19 cellular contexts compared by ENCODE assay signal in genomic region chr5:138692370-138692769, GRCh38.
A peak's percentile ranks its signal among the peaks of the same experiment; 100 is the strongest.
DNase-seq lines count a peak whose midpoint lies in the region; ATAC-seq, FAIRE-seq and TF ChIP-seq lines count a peak whose summit lies in the region.
"Had no signal": no experiment of that assay in that cellular context is flagged by ENCODE, and none has a peak within 500 bp of the region (broad histone marks: within the 10 kb centered on the region; RNA-seq: fewer than 3 reads in every experiment).

No MANE protein-coding gene starts in this region.

- TF ChIP-seq RAD21 in HCT116 (IDR thresholded peaks at IDR 0.05; ENCODE audit: low read depth) (no peak), K562 (CRISPR knock-in tag; conservative IDR thresholded peaks at IDR 0.05 in 1 of 2, IDR thresholded peaks at IDR 0.05 in 1 of 2) (no peak)

- intact Hi-C loops in HCT116 (cut with micrococcal nuclease), result no loop called here
- intact Hi-C loops in K562 (cut with micrococcal nuclease), result no loop called here

- H3K4me2 ChIP-seq in HCT116 (ENCODE audit: low read length), result no peak overlapping the region
- no peak overlapping the region for H3K4me2 ChIP-seq in K562 (ENCODE audit: insufficient read depth, low read length)

- CTCF ChIA-PET in HCT116 (lab: Charles Lee), result no interaction called here
- CTCF ChIA-PET in K562 (lab: Yijun Ruan, JAX; ENCODE audit: low intra/inter-chr PET ratio), result no interaction called here

- H3K27ac ChIP-seq in HCT116 (ENCODE audit: low read depth, low read length) (no peak overlapping the region), K562 (ENCODE audit: extremely low read depth, low read depth, low read length) (no peak overlapping the region)

- FAIRE-seq in K562 (lab: Jason Lieb, UNC), result no peak
- FAIRE-seq: G401.6, GM12891 had no signal

- ATAC-seq in HCT116 (no peak), K562 (no peak), HG02973 (IDR thresholded peaks at IDR 0.05; ENCODE audit: unreplicated experiment) (no peak)

- H3K4me3 Mint-ChIP-seq in type B pancreatic cell, result no peak overlapping the region
- H3K4me3 Mint-ChIP-seq: CD4-positive, CD25-positive, alpha-beta regulatory T cell; CD8-positive, alpha-beta memory T cell had no signal

- peaks cover 2 to 5% of the 10 kb centered on the region in 2 experiments; a peak in 2 of 4 replicates for H3K4me1 ChIP-seq in HCT116 (ENCODE audit: control insufficient read depth in 1 of 2, insufficient read depth in 2 of 2, low read length in 2 of 2)
- no peaks in the 10 kb centered on the region for H3K4me1 ChIP-seq in K562 (replicated peaks in 1 of 2; ENCODE audit: control insufficient read depth in 2 of 2, insufficient read depth in 2 of 2, low read length in 2 of 2)
- H3K4me1 ChIP-seq: BE2C had no signal

- H2AFZ ChIP-seq in HCT116 (ENCODE audit: low read depth, low read length, poor library complexity, severe bottlenecking) (no peak overlapping the region), K562 (ENCODE audit: low read depth, low read length) (no peak overlapping the region)

- no peaks in the 10 kb centered on the region for H3K9me1 ChIP-seq in K562 (ENCODE audit: control insufficient read depth, insufficient read depth, low read length)

- H3K4me3 ChIP-seq in HCT116 (replicated peaks in 1 of 2; ENCODE audit: low read depth in 1 of 2, low read length in 2 of 2) (no peak overlapping the region), K562 (no peak overlapping the region)

- TF ChIP-seq POLR2A in HCT116 (IDR thresholded peaks at IDR 0.05; ENCODE audit: borderline replicate concordance, extremely low read depth, insufficient read depth, insufficient read length) (no peak), K562 (conservative IDR thresholded peaks at IDR 0.05) (no peak)

- H3K4me1 Mint-ChIP-seq in type B pancreatic cell (ENCODE audit: unreplicated experiment), result no peaks in the 10 kb centered on the region

- BruUV-seq in HCT116 (replicated peaks; lab: Mats Ljungman, UMichigan), result no TSS peak
- BruUV-seq in K562 (replicated peaks; lab: Mats Ljungman, UMichigan), result no TSS peak

- no peaks in the 10 kb centered on the region for H3K36me3 ChIP-seq in HCT116 (ENCODE audit: control insufficient read depth in 1 of 2, insufficient read depth in 2 of 2, low read length in 2 of 2)
- no peaks in the 10 kb centered on the region for H3K36me3 ChIP-seq in K562 (ENCODE audit: control insufficient read depth, insufficient read depth, low read length)
- H3K36me3 ChIP-seq: BE2C had no signal

- in situ Hi-C loops in K562 (cut with MboI), result no loop called here

- H4K20me1 ChIP-seq in HCT116 (ENCODE audit: insufficient read depth) (no peaks in the 10 kb centered on the region), K562 (replicated peaks; ENCODE audit: control insufficient read depth, insufficient read depth, low read length) (no peaks in the 10 kb centered on the region)

- peak overlapping the region; percentile 50 for H3K27ac Mint-ChIP-seq in type B pancreatic cell
- H3K27ac Mint-ChIP-seq: CD4-positive, CD25-positive, alpha-beta regulatory T cell; CD8-positive, alpha-beta memory T cell had no signal

- TF ChIP-seq CTCF in HCT116 (IDR thresholded peaks at IDR 0.05 in 2 of 3, conservative IDR thresholded peaks at IDR 0.05 in 1 of 3; ENCODE audit: borderline replicate concordance in 1 of 3, insufficient read depth in 1 of 3, low read depth in 2 of 3, low read length in 2 of 3) (no peak), K562 (IDR thresholded peaks at IDR 0.05 in 2 of 3, conservative IDR thresholded peaks at IDR 0.05 in 1 of 3; ENCODE audit: insufficient read depth in 2 of 3, low read depth in 1 of 3, low read length in 3 of 3) (no peak), type B pancreatic cell (conservative IDR thresholded peaks at IDR 0.05) (no peak)

- no peaks in the 10 kb centered on the region for H3K9me2 ChIP-seq in HCT116 (ENCODE audit: insufficient read depth)

- no peaks in the 10 kb centered on the region for H3K36me3 Mint-ChIP-seq in type B pancreatic cell
- H3K36me3 Mint-ChIP-seq: CD4-positive, CD25-positive, alpha-beta regulatory T cell had no signal

- H3K9me3 Mint-ChIP-seq in type B pancreatic cell, result no peaks in the 10 kb centered on the region

- H3K79me2 ChIP-seq in HCT116 (ENCODE audit: insufficient read depth, low read length) (no peaks in the 10 kb centered on the region), K562 (ENCODE audit: control insufficient read depth, insufficient read depth, low read length) (no peaks in the 10 kb centered on the region)

- DNase-seq in ELR (ENCODE audit: low read depth), result peak; percentile 29
- DNase-seq in HCT116 (ENCODE audit: low read depth, low spot score), result no peak
- DNase-seq in K562 (ENCODE audit: extremely low read depth in 1 of 4, low spot score in 3 of 4), result no peak
- DNase-seq in type B pancreatic cell (ENCODE audit: extremely low spot score, unreplicated experiment), result no peak
- no peak for DNase-seq in HuH-7.5 (ENCODE audit: low spot score)
- DNase-seq: BE2C; C1 segment of cervical spinal cord; CD4-positive, CD25-positive, alpha-beta regulatory T cell; CD8-positive, alpha-beta memory T cell; COR-L47; DMS 273 treated with DMSO at 0.1 percent for 48 hours; DMS53; EL; GOT3; H7; KG1 had no signal

- no peak overlapping the region for H3K9ac ChIP-seq in HCT116 (ENCODE audit: low read length)
- H3K9ac ChIP-seq in K562 (ENCODE audit: insufficient read depth in 1 of 2, low read depth in 2 of 2, low read length in 2 of 2), result no peak overlapping the region

- RAD21 ChIA-PET in HCT116 (lab: Charles Lee; ENCODE audit: low non-redundant PET in 1 of 2, low total read pairs in 2 of 2, uncharacterized antibody in 2 of 2, unreplicated experiment in 2 of 2), result no interaction called here

- POLR2A ChIA-PET in HCT116 (lab: Charles Lee), result no interaction called here
- POLR2A ChIA-PET in K562 (lab: Yijun Ruan, JAX), result no interaction called here

- H3K9me3 ChIP-seq in HCT116 (ENCODE audit: control insufficient read depth in 1 of 2, insufficient read depth in 1 of 2, low read depth in 1 of 2, low read length in 2 of 2) (no peaks in the 10 kb centered on the region), K562 (replicated peaks; ENCODE audit: control insufficient read depth, insufficient read depth, low read depth, low read length) (no peaks in the 10 kb centered on the region)
- H3K9me3 ChIP-seq: BE2C had no signal

- H3K27me3 ChIP-seq in HCT116 (ENCODE audit: insufficient read depth, low read length) (no peaks in the 10 kb centered on the region), K562 (ENCODE audit: control insufficient read depth in 2 of 2, insufficient read depth in 2 of 2, low read length in 2 of 2) (peaks cover 0 to 3% of the 10 kb centered on the region in 2 experiments; a peak in 2 of 5 replicates)
- H3K27me3 ChIP-seq: BE2C had no signal

- no peaks in the 10 kb centered on the region for H3K27me3 Mint-ChIP-seq in type B pancreatic cell

- no peak for TF ChIP-seq EP300 in K562 (IDR thresholded peaks at IDR 0.05; ENCODE audit: low read length)

TF ChIP-seq in HCT116, 20 proteins besides CTCF, POLR2A, EP300 and RAD21:
- TF ChIP-seq SRF (IDR thresholded peaks at IDR 0.05; ENCODE audit: low read depth), result no peak
- TF ChIP-seq POLR2AphosphoS5 (IDR thresholded peaks at IDR 0.05; ENCODE audit: low read depth, low read length), result no peak
- TF ChIP-seq ATF3 (IDR thresholded peaks at IDR 0.05), result peak; percentile 66; the same call in 1 of the 2 replicates
- TF ChIP-seq CEBPB (IDR thresholded peaks at IDR 0.05; ENCODE audit: low read depth), result peak; percentile 52; the same call in 1 of the 2 replicates

TF ChIP-seq in K562, 482 proteins besides CTCF, POLR2A, EP300 and RAD21 (continues in another document):
- TF ChIP-seq ZNF184 (CRISPR knock-in tag; IDR thresholded peaks at IDR 0.05) (no peak), TFAM (CRISPR knock-in tag; conservative IDR thresholded peaks at IDR 0.05) (no peak), ZNF668 (CRISPR knock-in tag; IDR thresholded peaks at IDR 0.05) (no peak), ZNF384 (IDR thresholded peaks at IDR 0.05; ENCODE audit: low read depth, low read length) (no peak), ATF3 (IDR thresholded peaks at IDR 0.05) (peak; percentile 49; the same call in 1 of the 2 replicates), ATF3 (CRISPR knock-in tag; conservative IDR thresholded peaks at IDR 0.05) (no peak)
- TF ChIP-seq, protein P1, sequence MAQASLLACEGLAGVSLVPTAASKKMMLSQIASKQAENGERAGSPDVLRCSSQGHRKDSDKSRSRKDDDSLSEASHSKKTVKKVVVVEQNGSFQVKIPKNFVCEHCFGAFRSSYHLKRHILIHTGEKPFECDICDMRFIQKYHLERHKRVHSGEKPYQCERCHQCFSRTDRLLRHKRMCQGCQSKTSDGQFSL (CRISPR knock-in tag; IDR thresholded peaks at IDR 0.05), result no peak
- TF ChIP-seq, protein P1 (tag; IDR thresholded peaks at IDR 0.05), result no peak
